ENCODE assay signal across 14 cellular contexts in the genomic region with DNA sequence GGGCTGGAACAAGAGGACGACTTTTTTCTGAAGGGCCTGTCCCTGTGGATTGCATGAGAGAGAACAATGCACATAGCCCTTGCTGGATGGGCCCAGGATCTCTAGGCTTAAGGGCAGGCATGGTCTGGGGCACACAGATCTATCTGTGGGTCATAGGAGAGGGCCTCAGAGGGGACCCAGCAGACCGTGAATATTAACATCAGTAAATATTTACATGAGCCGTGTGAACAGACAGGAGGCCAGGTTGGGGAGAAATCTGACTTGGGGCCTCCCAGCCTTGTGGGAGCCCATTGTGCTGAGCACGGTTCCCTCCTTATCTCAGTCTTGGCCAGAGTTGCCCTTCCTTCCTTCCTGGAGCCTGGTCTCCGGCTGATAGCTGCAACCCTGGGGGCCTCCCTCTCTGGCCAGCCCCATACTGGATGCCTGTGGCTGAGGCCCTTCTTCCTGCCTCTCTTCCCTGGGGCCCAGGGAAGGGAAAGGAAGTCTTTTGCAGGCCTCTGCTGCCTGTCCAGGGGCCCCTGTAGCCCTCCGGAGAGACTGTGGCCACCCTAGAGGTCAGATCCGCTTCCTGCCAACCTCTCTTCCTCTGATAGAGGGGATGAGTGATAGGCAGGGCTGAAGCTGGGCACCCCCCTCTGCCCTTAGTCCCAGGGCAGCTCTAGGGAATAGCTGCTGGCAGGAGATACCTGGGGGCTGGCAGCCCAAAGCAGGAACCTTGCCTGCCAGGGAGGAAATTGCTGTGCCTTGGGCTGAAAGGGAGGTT. TPM values are rescaled to one million over a fixed set of nuclear protein-coding genes. Genes with fewer than 3 reads are reported as not detected.
DNase-seq lines count a peak whose midpoint lies in the region; ATAC-seq and TF ChIP-seq lines count a peak whose summit lies in the region.
"Had no signal": no experiment of that assay in that cellular context is flagged by ENCODE, and none has a peak within 500 bp of the region (broad histone marks: within the 10 kb centered on the region; RNA-seq: fewer than 3 reads in every experiment).

No MANE protein-coding gene starts in this region.

- peaks cover 21% of the 10 kb centered on the region for H3K36me3 Mint-ChIP-seq in activated CD4-positive, alpha-beta T cell treated with anti-CD3 and anti-CD28 coated beads, Interleukin-2, amount 10 ng/mL, durations not matched to agents 24 days and 14 days (ENCODE audit: low read depth)

- peak overlapping the region; percentile 29; the same call in 1 of the 3 replicates for H2BK15ac ChIP-seq in IMR-90 (ENCODE audit: low read depth, low read length)

- TF ChIP-seq POLR2A in IMR-90 (IDR thresholded peaks at IDR 0.05; ENCODE audit: low read depth, low read length) = no peak
- no peak for TF ChIP-seq POLR2A in suprapubic skin (IDR thresholded peaks at IDR 0.05)

- peaks cover 28% of the 10 kb centered on the region for H3K9me1 ChIP-seq in IMR-90 (ENCODE audit: insufficient read depth, low read length)

- POLR2A ChIA-PET in IMR-90 (lab: Charles Lee; ENCODE audit: unreplicated experiment) = no interaction called here

- H2AFZ ChIP-seq in IMR-90 (replicated peaks; ENCODE audit: low read length, poor library complexity) = peak overlapping the region; percentile 40

- H3K27ac ChIP-seq in IMR-90 (ENCODE audit: insufficient read depth, low read length) (peak overlapping the region; percentile 44), cingulate gyrus (ENCODE audit: low read depth, low read length) (peak overlapping the region; percentile 47), liver (ENCODE audit: low read depth in 1 of 2, low read length in 2 of 2) (peak overlapping the region; percentile 43 to 49), suprapubic skin (peak overlapping the region; percentile 23)

- DNase-seq in IMR-90 = no peak
- no peak for DNase-seq in suprapubic skin (ENCODE audit: low spot score in 2 of 2)
- DNase-seq in NCI-H1105 treated with DMSO at 0.1 percent for 48 hours (lab: John Stamatoyannopoulos, UW) = no peak
- DNase-seq in activated CD4-positive, alpha-beta T cell treated with anti-CD3 and anti-CD28 coated beads, Interleukin-2, amount 10 ng/mL, durations not matched to agents 24 days and 14 days = no peak
- DNase-seq in activated CD4-positive, alpha-beta T cell treated with anti-CD3 and anti-CD28 coated beads for 4 hours = no peak
- DNase-seq: cerebellar nuclear complex; naive thymus-derived CD8-positive, alpha-beta T cell; NCI-H82; stimulated activated CD4-positive, alpha-beta T cell treated with anti-CD3 and anti-CD28 coated beads, Interleukin-4, amount 100 ng/mL, for 1 hour; tibial artery had no signal

- H2AK5ac ChIP-seq in IMR-90 (ENCODE audit: low read depth, low read length) = peak overlapping the region; percentile 43; the same call in 1 of the 2 replicates

- H3K4me3 Mint-ChIP-seq in activated CD4-positive, alpha-beta T cell treated with anti-CD3 and anti-CD28 coated beads, Interleukin-2, amount 10 ng/mL, durations not matched to agents 24 days and 14 days = no peak overlapping the region
- H3K4me3 Mint-ChIP-seq: naive thymus-derived CD8-positive, alpha-beta T cell; T-helper 1 cell treated with Interleukin-12 subunit alpha and Interleukin-12 subunit beta and Interleukin-4 antibody, amounts not matched to agents 30 μg/mL and 1 μg/mL, for 36 hours had no signal

- 0 out of 2 replicates have a peak overlapping the region, but pooled peaks have one; percentile 9 for H2BK20ac ChIP-seq in IMR-90 (ENCODE audit: low read depth, low read length)

- TF ChIP-seq CTCF in IMR-90 (conservative IDR thresholded peaks at IDR 0.05; ENCODE audit: low read depth, low read length) (no peak), liver (IDR thresholded peaks at IDR 0.05; ENCODE audit: low read depth, low read length, missing input control) (no peak), suprapubic skin (IDR thresholded peaks at IDR 0.05) (no peak)

- H3K56ac ChIP-seq in IMR-90 (ENCODE audit: extremely low read depth, insufficient read depth, low read length) = no peak overlapping the region; the same call in 1 of the 2 replicates

- H3K27me3 Mint-ChIP-seq in activated CD4-positive, alpha-beta T cell treated with anti-CD3 and anti-CD28 coated beads, Interleukin-2, amount 10 ng/mL, durations not matched to agents 24 days and 14 days = no peaks in the 10 kb centered on the region
- H3K27me3 Mint-ChIP-seq: naive thymus-derived CD8-positive, alpha-beta T cell had no signal

- BruUV-seq in IMR-90 (replicated peaks; lab: Mats Ljungman, UMichigan) = no TSS peak

- WGBS in IMR-90 (ENCODE audit: extremely low coverage in 2 of 2, insufficient read length in 1 of 2), 2 experiments = 100% methylated on average over 1 of the region's 7 CpGs; no CpG with 5 or more reads in 1 of the 2 experiments
- WGBS in liver = 61% methylated on average over 7 of the region's 7 CpGs
- 65% methylated on average over 5 of the region's 7 CpGs for WGBS in suprapubic skin

- peaks cover 34% of the 10 kb centered on the region for H3K36me3 ChIP-seq in IMR-90 (ENCODE audit: control insufficient read depth, insufficient read depth, low read length)
- peaks cover 0 to 19% (median 9%) of the 10 kb centered on the region in 4 donors for H3K36me3 ChIP-seq in liver (ENCODE audit: control insufficient read depth in 4 of 4, insufficient read depth in 3 of 4, low read depth in 1 of 4, low read length in 3 of 4)
- peaks cover 68% of the 10 kb centered on the region for H3K36me3 ChIP-seq in suprapubic skin

- H3K4me2 ChIP-seq in IMR-90 (ENCODE audit: low read depth, low read length) = no peak overlapping the region

- intact Hi-C loops in IMR-90 (cut with micrococcal nuclease) = no loop called here
- intact Hi-C loops in activated CD4-positive, alpha-beta T cell treated with anti-CD3 and anti-CD28 coated beads, Interleukin-2, amount 10 ng/mL, durations not matched to agents 24 days and 14 days (cut with micrococcal nuclease) = no loop called here

- H3K79me1 ChIP-seq in IMR-90 (ENCODE audit: low read depth in 1 of 2, low read length in 2 of 2) = peaks cover 10 to 41% of the 10 kb centered on the region in 2 experiments; a peak in 2 of 4 replicates

- H3K27ac Mint-ChIP-seq in activated CD4-positive, alpha-beta T cell treated with anti-CD3 and anti-CD28 coated beads, Interleukin-2, amount 10 ng/mL, durations not matched to agents 24 days and 14 days = no peak overlapping the region
- H3K27ac Mint-ChIP-seq: T-helper 1 cell treated with Interleukin-12 subunit alpha and Interleukin-12 subunit beta and Interleukin-4 antibody, amounts not matched to agents 30 μg/mL and 1 μg/mL, for 36 hours had no signal

- H3K9me3 ChIP-seq in IMR-90 (ENCODE audit: control insufficient read depth, insufficient read depth, low read length) = no peaks in the 10 kb centered on the region
- H3K9me3 ChIP-seq in liver (ENCODE audit: control insufficient read depth in 4 of 4, low read length in 3 of 4) = no peaks in the 10 kb centered on the region
- no peaks in the 10 kb centered on the region for H3K9me3 ChIP-seq in suprapubic skin
- H3K9me3 ChIP-seq: tibial artery had no signal

- peaks cover 4% of the 10 kb centered on the region for H3K4me1 Mint-ChIP-seq in activated CD4-positive, alpha-beta T cell treated with anti-CD3 and anti-CD28 coated beads, Interleukin-2, amount 10 ng/mL, durations not matched to agents 24 days and 14 days

- H3K4me1 ChIP-seq in IMR-90 (ENCODE audit: control insufficient read depth, insufficient read depth, low read length) (peaks cover 35% of the 10 kb centered on the region), liver (ENCODE audit: control insufficient read depth in 4 of 4, insufficient read depth in 4 of 4, low read length in 3 of 4) (peaks cover 16 to 32% (median 23%) of the 10 kb centered on the region in 4 donors), suprapubic skin (peaks cover 67% of the 10 kb centered on the region)

- H3K23ac ChIP-seq in IMR-90 (ENCODE audit: low read depth, low read length) = peak overlapping the region; percentile 31; the same call in 1 of the 2 replicates

- peak overlapping the region; percentile 24 for H3K18ac ChIP-seq in IMR-90 (ENCODE audit: low read depth, low read length)

- H4K5ac ChIP-seq in IMR-90 (ENCODE audit: low read depth, low read length) = peak overlapping the region; percentile 56

- no peaks in the 10 kb centered on the region for H4K20me1 ChIP-seq in IMR-90 (ENCODE audit: insufficient read depth, low read length)

- CTCF ChIA-PET in IMR-90 (lab: Yijun Ruan, JAX) = interaction anchor here (0.6 kb wide), 1 partner anchor 10 kb away, joined by 6 read pairs; no protein-coding TSS in a partner anchor

- TF ChIP-seq EP300 in suprapubic skin (IDR thresholded peaks at IDR 0.05) = no peak

- peak overlapping the region; percentile 37 for H3K14ac ChIP-seq in IMR-90 (replicated peaks; ENCODE audit: low read depth, low read length)

- H3K9me3 Mint-ChIP-seq in activated CD4-positive, alpha-beta T cell treated with anti-CD3 and anti-CD28 coated beads, Interleukin-2, amount 10 ng/mL, durations not matched to agents 24 days and 14 days = no peaks in the 10 kb centered on the region
- H3K9me3 Mint-ChIP-seq: naive thymus-derived CD8-positive, alpha-beta T cell; T-helper 1 cell treated with Interleukin-12 subunit alpha and Interleukin-12 subunit beta and Interleukin-4 antibody, amounts not matched to agents 30 μg/mL and 1 μg/mL, for 36 hours had no signal

- H3K4me3 ChIP-seq in IMR-90 (ENCODE audit: insufficient read depth, low read depth, low read length) (no peak overlapping the region), liver (ENCODE audit: low read depth in 1 of 3, low read length in 3 of 3) (no peak overlapping the region), suprapubic skin (no peak overlapping the region)
- H3K4me3 ChIP-seq: tibial artery had no signal

- in situ Hi-C loops in IMR-90 (cut with MboI; ENCODE audit: low sequenced_read_pairs) = no loop called here

- H3K9ac ChIP-seq in IMR-90 (ENCODE audit: low read depth, low read length) (no peak overlapping the region), liver (ENCODE audit: low read depth in 1 of 2, low read length in 2 of 2) (no peak overlapping the region)

- H2BK120ac ChIP-seq in IMR-90 (ENCODE audit: low read depth, low read length) = peak overlapping the region; percentile 65; the same call in 1 of the 2 replicates

- ATAC-seq in IMR-90 (ENCODE audit: low read depth) = 0 out of 2 replicates have a peak, but pooled peaks have one; percentile 5
- no peak for ATAC-seq in HG03571 (IDR thresholded peaks at IDR 0.05; ENCODE audit: unreplicated experiment)
- ATAC-seq: naive thymus-derived CD8-positive, alpha-beta T cell had no signal

- peak overlapping the region; percentile 76 for H3K4ac ChIP-seq in IMR-90 (ENCODE audit: low read depth, low read length)

- H4K91ac ChIP-seq in IMR-90 (ENCODE audit: insufficient read depth, low read depth, low read length) = peak overlapping the region; percentile 38

- H2BK5ac ChIP-seq in IMR-90 (ENCODE audit: low read depth, low read length, poor library complexity, severe bottlenecking) = peak overlapping the region; percentile 62

- H3K27me3 ChIP-seq in IMR-90 (ENCODE audit: control insufficient read depth, insufficient read depth, low read length) (no peaks in the 10 kb centered on the region), liver (ENCODE audit: control insufficient read depth in 4 of 4, insufficient read depth in 4 of 4, low read length in 3 of 4) (no peaks in the 10 kb centered on the region), suprapubic skin (no peaks in the 10 kb centered on the region)
- H3K27me3 ChIP-seq: tibial artery had no signal

- dilution Hi-C loops in IMR-90 (cut with HindIII; ENCODE audit: low sequenced_read_pairs, unreplicated experiment) = no loop called here

- H2AK9ac ChIP-seq in IMR-90 (replicated peaks; ENCODE audit: low read depth, low read length, poor library complexity) = peak overlapping the region; percentile 31

- TF ChIP-seq RAD21 in IMR-90 (IDR thresholded peaks at IDR 0.05; ENCODE audit: low read length) (no peak), liver (IDR thresholded peaks at IDR 0.05) (no peak)

- H4K8ac ChIP-seq in IMR-90 (ENCODE audit: low read depth in 2 of 2, low read length in 2 of 2) = peak overlapping the region; percentile 23 to 70; a peak in 2 of 4 replicates

RNA-seq across cellular contexts. Expression of gene TRIM8, which starts 44.5 kb away (rescaled TPM):
- total RNA-seq in IMR-90 (2012; rRNA removed) (25.5 and 30.0 TPM in 2 replicates), liver (10 to 100 TPM; 21.8 to 39.5 TPM), suprapubic skin (100 to 1,000 TPM in 2 of 4 donors, 10 to 100 TPM in 2; 73.1 to 113 (median 96.1) TPM)
- polyA plus RNA-seq in IMR-90 (2012; rRNA removed) (124 and 126 TPM in 2 replicates), liver (10 to 100 TPM; 15.8 to 45.3 TPM)
- polyA plus RNA-seq in IMR-90 (2012; cell fraction: cytosol; rRNA removed) = 102 and 174 TPM in 2 replicates
- 82.9 and 135 TPM in 2 replicates for polyA plus RNA-seq in IMR-90 (2012; cell fraction: nucleus; rRNA removed; ENCODE audit: low replicate concordance)
- total RNA-seq in activated CD4-positive, alpha-beta T cell treated with anti-CD3 and anti-CD28 coated beads, Interleukin-2, amount 10 ng/mL, durations not matched to agents 24 days and 14 days = 85.5 and 85.7 TPM in 2 replicates
